8 cellular contexts compared by ENCODE assay signal in genomic region chr12:19678501-19678900, GRCh38.
DNase-seq lines count a peak whose midpoint lies in the region; ATAC-seq and TF ChIP-seq lines count a peak whose summit lies in the region.
"Not testable (repeated sequence)": the region's sequence is repeated elsewhere in the genome, so short reads cannot be mapped to it uniquely, and the experiment has no call there.

No MANE protein-coding gene starts in this region.

- CTCF ChIA-PET in CD4-positive, alpha-beta memory T cell (lab: Charles Lee; ENCODE audit: partially characterized antibody); activated CD8-positive, alpha-beta T cell treated with anti-CD3 and anti-CD28 coated beads, Interleukin-2, amount 10 ng/mL, durations not matched to agents 7 days and 5 days (lab: Charles Lee); naive thymus-derived CD4-positive, alpha-beta T cell (lab: Charles Lee): not testable (repeated sequence)

- not testable (repeated sequence) for H4K20me1 ChIP-seq in KMS-11 (ENCODE audit: insufficient read depth)

- H3K27me3 Mint-ChIP-seq in CD4-positive, alpha-beta memory T cell; T-helper 2 cell treated with Interferon-gamma antibody and Interleukin-4, amounts not matched to agents 5 μg/mL and 100 μg/mL, for 36 hours (ENCODE audit: low read depth); activated CD8-positive, alpha-beta T cell treated with anti-CD3 and anti-CD28 coated beads, Interleukin-2, amount 10 ng/mL, durations not matched to agents 7 days and 5 days (ENCODE audit: low read depth); activated T-helper 2 cell treated with anti-CD3 and anti-CD28 coated beads, Interferon-gamma antibody, Interleukin-2, Interleukin-4, amounts not matched to agents 10 μg/mL and 5 μg/mL and 100 μg/mL, durations not matched to agents 14 hours and 24 hours and 36 hours (ENCODE audit: low read depth); activated naive CD8-positive, alpha-beta T cell treated with anti-CD3 and anti-CD28 coated beads, Interleukin-2, amount 50 U/mL, for 24 hours; naive thymus-derived CD4-positive, alpha-beta T cell; stimulated activated naive CD8-positive, alpha-beta T cell treated with anti-CD3 and anti-CD28 coated beads, Interleukin-15, Interleukin-2, amounts not matched to agents 100 ng/mL and 50 ng/mL, for 24 hours: not testable (repeated sequence)

- peak overlapping the region; percentile 30; the same call in 1 of the 2 replicates for H3K4me2 ChIP-seq in KMS-11

- ATAC-seq in activated CD8-positive, alpha-beta T cell treated with anti-CD3 and anti-CD28 coated beads, Interleukin-2, amount 10 ng/mL, durations not matched to agents 7 days and 5 days, result peak; percentile 65
- peak; percentile 38 for ATAC-seq in activated naive CD8-positive, alpha-beta T cell treated with anti-CD3 and anti-CD28 coated beads, Interleukin-2, amount 50 U/mL, for 24 hours
- ATAC-seq in naive thymus-derived CD4-positive, alpha-beta T cell, result not testable (repeated sequence)

- H3K36me3 ChIP-seq in CD4-positive, alpha-beta memory T cell (ENCODE audit: insufficient read depth, low read length); KMS-11 (ENCODE audit: insufficient read depth); naive thymus-derived CD4-positive, alpha-beta T cell (ENCODE audit: control insufficient read depth in 2 of 3, insufficient read depth in 3 of 3, low read length in 3 of 3): not testable (repeated sequence)

- not testable (repeated sequence) for H3K9ac ChIP-seq in KMS-11

- not testable (repeated sequence) for H3K4me3 ChIP-seq in CD4-positive, alpha-beta memory T cell (ENCODE audit: low read length in 2 of 2); KMS-11 (IDR thresholded peaks at IDR 0.05; ENCODE audit: insufficient read depth, low read depth, low read length); naive thymus-derived CD4-positive, alpha-beta T cell (ENCODE audit: low read length)

- TF ChIP-seq CTCF in KMS-11 (conservative IDR thresholded peaks at IDR 0.05; ENCODE audit: low read depth, low read length), result not testable (repeated sequence)

- H3K4me1 Mint-ChIP-seq in CD4-positive, alpha-beta memory T cell, result peaks cover 29 to 50% (median 38%) of the 10 kb centered on the region in 4 donors
- peaks cover 45% of the 10 kb centered on the region for H3K4me1 Mint-ChIP-seq in T-helper 2 cell treated with Interferon-gamma antibody and Interleukin-4, amounts not matched to agents 5 μg/mL and 100 μg/mL, for 36 hours (ENCODE audit: low read depth)
- H3K4me1 Mint-ChIP-seq in activated CD8-positive, alpha-beta T cell treated with anti-CD3 and anti-CD28 coated beads, Interleukin-2, amount 10 ng/mL, durations not matched to agents 7 days and 5 days (ENCODE audit: low read depth), result peaks cover 62% of the 10 kb centered on the region
- H3K4me1 Mint-ChIP-seq in activated T-helper 2 cell treated with anti-CD3 and anti-CD28 coated beads, Interferon-gamma antibody, Interleukin-2, Interleukin-4, amounts not matched to agents 10 μg/mL and 5 μg/mL and 100 μg/mL, durations not matched to agents 14 hours and 24 hours and 36 hours (ENCODE audit: low read depth), result peaks cover 50% of the 10 kb centered on the region
- H3K4me1 Mint-ChIP-seq in activated naive CD8-positive, alpha-beta T cell treated with anti-CD3 and anti-CD28 coated beads, Interleukin-2, amount 50 U/mL, for 24 hours, result peaks cover 65% of the 10 kb centered on the region
- peaks cover 13 to 51% (median 34%) of the 10 kb centered on the region in 7 donors for H3K4me1 Mint-ChIP-seq in naive thymus-derived CD4-positive, alpha-beta T cell
- peaks cover 56% of the 10 kb centered on the region for H3K4me1 Mint-ChIP-seq in stimulated activated naive CD8-positive, alpha-beta T cell treated with anti-CD3 and anti-CD28 coated beads, Interleukin-15, Interleukin-2, amounts not matched to agents 100 ng/mL and 50 ng/mL, for 24 hours (ENCODE audit: low read depth)

- H3K79me2 ChIP-seq in KMS-11 (ENCODE audit: insufficient read depth, low read depth), result not testable (repeated sequence)

- H3K9me3 ChIP-seq in CD4-positive, alpha-beta memory T cell (ENCODE audit: control insufficient read depth in 1 of 2, low read length in 2 of 2); naive thymus-derived CD4-positive, alpha-beta T cell (ENCODE audit: control insufficient read depth in 2 of 3, low read length in 3 of 3): not testable (repeated sequence)

- peak overlapping the region; percentile 47 to 97 (median 94) for H3K27ac Mint-ChIP-seq in CD4-positive, alpha-beta memory T cell
- H3K27ac Mint-ChIP-seq in T-helper 2 cell treated with Interferon-gamma antibody and Interleukin-4, amounts not matched to agents 5 μg/mL and 100 μg/mL, for 36 hours, result peak overlapping the region; percentile 93
- H3K27ac Mint-ChIP-seq in activated CD8-positive, alpha-beta T cell treated with anti-CD3 and anti-CD28 coated beads, Interleukin-2, amount 10 ng/mL, durations not matched to agents 7 days and 5 days, result peak overlapping the region; percentile 97
- peak overlapping the region; percentile 87 for H3K27ac Mint-ChIP-seq in activated T-helper 2 cell treated with anti-CD3 and anti-CD28 coated beads, Interferon-gamma antibody, Interleukin-2, Interleukin-4, amounts not matched to agents 10 μg/mL and 5 μg/mL and 100 μg/mL, durations not matched to agents 14 hours and 24 hours and 36 hours
- H3K27ac Mint-ChIP-seq in activated naive CD8-positive, alpha-beta T cell treated with anti-CD3 and anti-CD28 coated beads, Interleukin-2, amount 50 U/mL, for 24 hours, result peak overlapping the region; percentile 81
- peak overlapping the region; percentile 58 to 93 (median 84) for H3K27ac Mint-ChIP-seq in naive thymus-derived CD4-positive, alpha-beta T cell
- H3K27ac Mint-ChIP-seq in stimulated activated naive CD8-positive, alpha-beta T cell treated with anti-CD3 and anti-CD28 coated beads, Interleukin-15, Interleukin-2, amounts not matched to agents 100 ng/mL and 50 ng/mL, for 24 hours, result peak overlapping the region; percentile 82

- H2AFZ ChIP-seq in KMS-11 (ENCODE audit: low read depth), result not testable (repeated sequence)

- peaks cover 31% of the 10 kb centered on the region for H3K4me1 ChIP-seq in CD4-positive, alpha-beta memory T cell (ENCODE audit: insufficient read depth, low read length)
- peaks cover 10% of the 10 kb centered on the region for H3K4me1 ChIP-seq in KMS-11 (ENCODE audit: low read depth, poor library complexity, severe bottlenecking)
- peaks cover 4 to 17% of the 10 kb centered on the region in 2 donors for H3K4me1 ChIP-seq in naive thymus-derived CD4-positive, alpha-beta T cell (ENCODE audit: control insufficient read depth in 2 of 2, insufficient read depth in 2 of 2, low read length in 2 of 2)

- H3K27ac ChIP-seq in CD4-positive, alpha-beta memory T cell (ENCODE audit: low read depth, low read length), result peak overlapping the region; percentile 35
- not testable (repeated sequence) for H3K27ac ChIP-seq in KMS-11; naive thymus-derived CD4-positive, alpha-beta T cell (ENCODE audit: low read depth, low read length)

- H3K36me3 Mint-ChIP-seq in CD4-positive, alpha-beta memory T cell, result peaks cover 5 to 20% of the 10 kb centered on the region in 2 donors
- H3K36me3 Mint-ChIP-seq in T-helper 2 cell treated with Interferon-gamma antibody and Interleukin-4, amounts not matched to agents 5 μg/mL and 100 μg/mL, for 36 hours (ENCODE audit: low read depth), result peaks cover 33% of the 10 kb centered on the region
- H3K36me3 Mint-ChIP-seq in activated CD8-positive, alpha-beta T cell treated with anti-CD3 and anti-CD28 coated beads, Interleukin-2, amount 10 ng/mL, durations not matched to agents 7 days and 5 days (ENCODE audit: low read depth), result peaks cover 40% of the 10 kb centered on the region
- H3K36me3 Mint-ChIP-seq in activated T-helper 2 cell treated with anti-CD3 and anti-CD28 coated beads, Interferon-gamma antibody, Interleukin-2, Interleukin-4, amounts not matched to agents 10 μg/mL and 5 μg/mL and 100 μg/mL, durations not matched to agents 14 hours and 24 hours and 36 hours (ENCODE audit: low read depth), result peaks cover 31% of the 10 kb centered on the region
- H3K36me3 Mint-ChIP-seq in activated naive CD8-positive, alpha-beta T cell treated with anti-CD3 and anti-CD28 coated beads, Interleukin-2, amount 50 U/mL, for 24 hours (ENCODE audit: low read depth), result peaks cover 21% of the 10 kb centered on the region
- H3K36me3 Mint-ChIP-seq in naive thymus-derived CD4-positive, alpha-beta T cell, result peaks cover 10 to 47% (median 24%) of the 10 kb centered on the region in 5 donors
- peaks cover 21% of the 10 kb centered on the region for H3K36me3 Mint-ChIP-seq in stimulated activated naive CD8-positive, alpha-beta T cell treated with anti-CD3 and anti-CD28 coated beads, Interleukin-15, Interleukin-2, amounts not matched to agents 100 ng/mL and 50 ng/mL, for 24 hours (ENCODE audit: low read depth)

- POLR2A ChIA-PET in CD4-positive, alpha-beta memory T cell (lab: Charles Lee; ENCODE audit: partially characterized antibody), result interaction anchor here (0.6 kb wide), 1 partner anchor 17 kb away, joined by 3 read pairs; no protein-coding TSS in a partner anchor
- POLR2A ChIA-PET in activated CD8-positive, alpha-beta T cell treated with anti-CD3 and anti-CD28 coated beads, Interleukin-2, amount 10 ng/mL, durations not matched to agents 7 days and 5 days (lab: Charles Lee), result interaction anchor here (0.6 kb wide), 2 partner anchors 95 to 107 kb away, joined by 5 read pairs; no protein-coding TSS in a partner anchor
- POLR2A ChIA-PET in naive thymus-derived CD4-positive, alpha-beta T cell (lab: Charles Lee), result not testable (repeated sequence)

- intact Hi-C loops in CD4-positive, alpha-beta memory T cell (cut with micrococcal nuclease), result not testable (repeated sequence)
- intact Hi-C loops in activated T-helper 2 cell treated with anti-CD3 and anti-CD28 coated beads, Interferon-gamma antibody, Interleukin-2, Interleukin-4, amounts not matched to agents 10 μg/mL and 5 μg/mL and 100 μg/mL, durations not matched to agents 14 hours and 24 hours and 36 hours (cut with micrococcal nuclease), result loop anchor here (5.0 kb wide), 3 partner anchors 126 to 366 kb away; no protein-coding TSS in a partner anchor
- intact Hi-C loops in naive thymus-derived CD4-positive, alpha-beta T cell (cut with micrococcal nuclease), result loop anchor here in 1 of 2 donors (2.0 kb wide), 2 partner anchors 240 to 1758 kb away; partner anchors contain the start of genes AEBP2 and PYROXD1

- DNase-seq in CD4-positive, alpha-beta memory T cell, result peak in 4 of 5 donors; percentile 41 to 71 (median 59)
- not testable (repeated sequence) for DNase-seq in T-helper 2 cell treated with Interferon-gamma antibody and Interleukin-4, amounts not matched to agents 5 μg/mL and 100 μg/mL, for 36 hours (ENCODE audit: low spot score); activated T-helper 2 cell treated with anti-CD3 and anti-CD28 coated beads, Interferon-gamma antibody, Interleukin-2, Interleukin-4, amounts not matched to agents 10 μg/mL and 5 μg/mL and 100 μg/mL, durations not matched to agents 14 hours and 24 hours and 36 hours (ENCODE audit: low spot score); activated naive CD8-positive, alpha-beta T cell treated with anti-CD3 and anti-CD28 coated beads, Interleukin-2, amount 50 U/mL, for 24 hours
- DNase-seq in activated CD8-positive, alpha-beta T cell treated with anti-CD3 and anti-CD28 coated beads, Interleukin-2, amount 10 ng/mL, durations not matched to agents 7 days and 5 days, result peak; percentile 45
- peak in 6 of 9 donors; percentile 10 to 64 (median 46) for DNase-seq in naive thymus-derived CD4-positive, alpha-beta T cell

- H3K9me3 Mint-ChIP-seq in CD4-positive, alpha-beta memory T cell, result peaks cover 0 to 21% (median 11%) of the 10 kb centered on the region in 8 donors
- peaks cover 36% of the 10 kb centered on the region for H3K9me3 Mint-ChIP-seq in T-helper 2 cell treated with Interferon-gamma antibody and Interleukin-4, amounts not matched to agents 5 μg/mL and 100 μg/mL, for 36 hours
- peaks cover 19% of the 10 kb centered on the region for H3K9me3 Mint-ChIP-seq in activated CD8-positive, alpha-beta T cell treated with anti-CD3 and anti-CD28 coated beads, Interleukin-2, amount 10 ng/mL, durations not matched to agents 7 days and 5 days (ENCODE audit: insufficient read depth)
- peaks cover 35% of the 10 kb centered on the region for H3K9me3 Mint-ChIP-seq in activated T-helper 2 cell treated with anti-CD3 and anti-CD28 coated beads, Interferon-gamma antibody, Interleukin-2, Interleukin-4, amounts not matched to agents 10 μg/mL and 5 μg/mL and 100 μg/mL, durations not matched to agents 14 hours and 24 hours and 36 hours
- peaks cover 30% of the 10 kb centered on the region for H3K9me3 Mint-ChIP-seq in activated naive CD8-positive, alpha-beta T cell treated with anti-CD3 and anti-CD28 coated beads, Interleukin-2, amount 50 U/mL, for 24 hours
- peaks cover 3 to 46% (median 21%) of the 10 kb centered on the region in 11 donors for H3K9me3 Mint-ChIP-seq in naive thymus-derived CD4-positive, alpha-beta T cell
- peaks cover 16% of the 10 kb centered on the region for H3K9me3 Mint-ChIP-seq in stimulated activated naive CD8-positive, alpha-beta T cell treated with anti-CD3 and anti-CD28 coated beads, Interleukin-15, Interleukin-2, amounts not matched to agents 100 ng/mL and 50 ng/mL, for 24 hours

- H3K4me3 Mint-ChIP-seq in CD4-positive, alpha-beta memory T cell, result peak overlapping the region; percentile 54 to 88 (median 82)
- H3K4me3 Mint-ChIP-seq in T-helper 2 cell treated with Interferon-gamma antibody and Interleukin-4, amounts not matched to agents 5 μg/mL and 100 μg/mL, for 36 hours, result peak overlapping the region; percentile 78
- H3K4me3 Mint-ChIP-seq in activated CD8-positive, alpha-beta T cell treated with anti-CD3 and anti-CD28 coated beads, Interleukin-2, amount 10 ng/mL, durations not matched to agents 7 days and 5 days, result peak overlapping the region; percentile 82
- peak overlapping the region; percentile 51 for H3K4me3 Mint-ChIP-seq in activated T-helper 2 cell treated with anti-CD3 and anti-CD28 coated beads, Interferon-gamma antibody, Interleukin-2, Interleukin-4, amounts not matched to agents 10 μg/mL and 5 μg/mL and 100 μg/mL, durations not matched to agents 14 hours and 24 hours and 36 hours (ENCODE audit: low read depth)
- peak overlapping the region; percentile 58 for H3K4me3 Mint-ChIP-seq in activated naive CD8-positive, alpha-beta T cell treated with anti-CD3 and anti-CD28 coated beads, Interleukin-2, amount 50 U/mL, for 24 hours
- peak overlapping the region; percentile 29 to 88 (median 63) for H3K4me3 Mint-ChIP-seq in naive thymus-derived CD4-positive, alpha-beta T cell
- H3K4me3 Mint-ChIP-seq in stimulated activated naive CD8-positive, alpha-beta T cell treated with anti-CD3 and anti-CD28 coated beads, Interleukin-15, Interleukin-2, amounts not matched to agents 100 ng/mL and 50 ng/mL, for 24 hours, result peak overlapping the region; percentile 67

- H3K27me3 ChIP-seq in CD4-positive, alpha-beta memory T cell (ENCODE audit: insufficient read depth, low read length); KMS-11 (ENCODE audit: insufficient read depth, low read depth); naive thymus-derived CD4-positive, alpha-beta T cell (ENCODE audit: control insufficient read depth in 2 of 2, insufficient read depth in 2 of 2, low read length in 2 of 2): not testable (repeated sequence)
